ENCODE assay signal across 8 cellular contexts in genomic region chr3:42052132-42052866, GRCh38. TPM values are rescaled to one million over a fixed set of nuclear protein-coding genes. Genes with fewer than 3 reads are reported as not detected.
DNase-seq lines count a peak whose midpoint lies in the region; FAIRE-seq and TF ChIP-seq lines count a peak whose summit lies in the region.

No MANE protein-coding gene starts in this region.

- peaks cover 27 to 42% of the 10 kb centered on the region in 2 donors for H3K4me1 ChIP-seq in kidney (ENCODE audit: control insufficient read depth in 1 of 2, insufficient read depth in 1 of 2, low read depth in 1 of 2, low read length in 2 of 2)
- peaks cover 5 to 54% (median 29%) of the 10 kb centered on the region in 4 donors for H3K4me1 ChIP-seq in tibial artery
- no peaks in the 10 kb centered on the region for H3K4me1 ChIP-seq in prostate gland (replicated peaks)

- DNase-seq in H54 (ENCODE audit: insufficient read length, low spot score) (no peak), amniotic epithelial cell (ENCODE audit: low read depth) (peak; percentile 88), kidney (no peak), tibial artery (no peak), SKM-1 (lab: John Stamatoyannopoulos, UW; ENCODE audit: unreplicated experiment) (no peak), NCI-H1436 treated with DMSO at 0.1 percent for 48 hours (lab: John Stamatoyannopoulos, UW) (no peak), prostate gland (ENCODE audit: low spot score) (no peak)
- DNase-seq in T-helper 2 cell treated with Interferon-gamma antibody and Interleukin-4, amounts not matched to agents 5 μg/mL and 100 μg/mL, for 36 hours (ENCODE audit: low spot score) = no peak

- no peak overlapping the region for H3K27ac Mint-ChIP-seq in T-helper 2 cell treated with Interferon-gamma antibody and Interleukin-4, amounts not matched to agents 5 μg/mL and 100 μg/mL, for 36 hours

- 56% methylated on average over 5 of the region's 5 CpGs for WGBS in prostate gland

- H3K36me3 ChIP-seq in kidney (ENCODE audit: control insufficient read depth in 1 of 2, insufficient read depth in 2 of 2, low read length in 2 of 2) = no peaks in the 10 kb centered on the region
- no peaks in the 10 kb centered on the region for H3K36me3 ChIP-seq in tibial artery
- no peaks in the 10 kb centered on the region for H3K36me3 ChIP-seq in prostate gland

- H3K27me3 ChIP-seq in tibial artery (no peaks in the 10 kb centered on the region), prostate gland (replicated peaks; ENCODE audit: insufficient read depth) (no peaks in the 10 kb centered on the region)

- H3K27ac ChIP-seq in kidney (ENCODE audit: low read depth in 2 of 2, low read length in 2 of 2) (peak overlapping the region; percentile 20 to 35), tibial artery (peak overlapping the region; percentile 73 to 79), prostate gland (peak overlapping the region in 1 of 2 donors; percentile 28)

- intact Hi-C loops in kidney (cut with DNase I) = no loop called here
- intact Hi-C loops in tibial artery (cut with DNase I; ENCODE audit: low total_unique reads) = no loop called here
- intact Hi-C loops in prostate gland (cut with DNase I) = no loop called here

- H3K9me3 Mint-ChIP-seq in T-helper 2 cell treated with Interferon-gamma antibody and Interleukin-4, amounts not matched to agents 5 μg/mL and 100 μg/mL, for 36 hours = no peaks in the 10 kb centered on the region

- TF ChIP-seq POLR2A in H54 (IDR thresholded peaks at IDR 0.05; ENCODE audit: low read depth, low read length) (no peak), prostate gland (IDR thresholded peaks at IDR 0.05) (no peak)

- peaks cover 3% of the 10 kb centered on the region for H3K36me3 Mint-ChIP-seq in T-helper 2 cell treated with Interferon-gamma antibody and Interleukin-4, amounts not matched to agents 5 μg/mL and 100 μg/mL, for 36 hours (ENCODE audit: low read depth)

- TF ChIP-seq CTCF in kidney (IDR thresholded peaks at IDR 0.05; ENCODE audit: borderline replicate concordance, extremely low read depth, insufficient read depth) (no peak), tibial artery (IDR thresholded peaks at IDR 0.05) (no peak), prostate gland (IDR thresholded peaks at IDR 0.05) (no peak)

- no peaks in the 10 kb centered on the region for H3K9me3 ChIP-seq in kidney (ENCODE audit: control insufficient read depth in 1 of 2, low read length in 2 of 2)
- no peaks in the 10 kb centered on the region for H3K9me3 ChIP-seq in tibial artery
- no peaks in the 10 kb centered on the region for H3K9me3 ChIP-seq in prostate gland

- FAIRE-seq in H54 (lab: Jason Lieb, UNC) (peak; percentile 96), kidney (lab: Jason Lieb, UNC) (no peak)

- H3K4me3 ChIP-seq in kidney (ENCODE audit: low read length in 2 of 2) = no peak overlapping the region
- peak overlapping the region in 1 of 2 donors; percentile 14 for H3K4me3 ChIP-seq in tibial artery
- H3K4me3 ChIP-seq in prostate gland = no peak overlapping the region

- H3K4me3 Mint-ChIP-seq in T-helper 2 cell treated with Interferon-gamma antibody and Interleukin-4, amounts not matched to agents 5 μg/mL and 100 μg/mL, for 36 hours = no peak overlapping the region

- H3K27me3 Mint-ChIP-seq in T-helper 2 cell treated with Interferon-gamma antibody and Interleukin-4, amounts not matched to agents 5 μg/mL and 100 μg/mL, for 36 hours (ENCODE audit: low read depth) = no peaks in the 10 kb centered on the region

- H3K4me1 Mint-ChIP-seq in T-helper 2 cell treated with Interferon-gamma antibody and Interleukin-4, amounts not matched to agents 5 μg/mL and 100 μg/mL, for 36 hours (ENCODE audit: low read depth) = peaks cover 18% of the 10 kb centered on the region

- H3K9ac ChIP-seq in kidney (ENCODE audit: low read length in 2 of 2) = no peak overlapping the region

RNA-seq across cellular contexts. Expression of gene TRAK1, which starts 38.9 kb away (rescaled TPM):
- total RNA-seq in kidney (41.0 TPM), prostate gland (10 to 100 TPM; 35.6 to 80.3 TPM)
- 16.2 TPM for polyA plus RNA-seq in kidney (ENCODE audit: insufficient read depth, low read depth, low replicate concordance)
